In genomic region chr7:128361463-128362441, GRCh38 we compare ENCODE assay signal across 8 cellular contexts. TPM values are rescaled to one million over a fixed set of nuclear protein-coding genes. Genes with fewer than 3 reads are reported as not detected.
DNase-seq lines count a peak whose midpoint lies in the region; TF ChIP-seq lines count a peak whose summit lies in the region.

Gene PRRT4 (minus strand): TSS chr7:128361690.

- H3K27me3 ChIP-seq in effector memory CD4-positive, alpha-beta T cell (replicated peaks; ENCODE audit: control insufficient read depth, insufficient read depth, low read length, poor library complexity, severe bottlenecking) = no peaks in the 10 kb centered on the region
- no peaks in the 10 kb centered on the region for H3K27me3 ChIP-seq in testis

- intact Hi-C loops in activated CD4-positive, alpha-beta T cell treated with anti-CD3 and anti-CD28 coated beads, Interleukin-2, amount 10 ng/mL, durations not matched to agents 24 days and 14 days (cut with micrococcal nuclease) = loop anchor here (1.0 kb wide), 1 partner anchor 8 kb away; no protein-coding TSS in a partner anchor
- intact Hi-C loops in testis (cut with DNase I; ENCODE audit: low total_unique reads) = no loop called here

- H3K9me3 ChIP-seq in effector memory CD4-positive, alpha-beta T cell (ENCODE audit: control insufficient read depth, low read length) = no peaks in the 10 kb centered on the region
- H3K9me3 ChIP-seq in mesodermal cell (ENCODE audit: control insufficient read depth, low read length) (no peaks in the 10 kb centered on the region), testis (no peaks in the 10 kb centered on the region)

- POLR2A ChIA-PET in GM10248 (lab: Yijun Ruan, JAX) = no interaction called here

- peaks cover 79% of the 10 kb centered on the region for H3K27me3 Mint-ChIP-seq in activated CD4-positive, alpha-beta T cell treated with anti-CD3 and anti-CD28 coated beads, Interleukin-2, amount 10 ng/mL, durations not matched to agents 24 days and 14 days

- H3K4me3 Mint-ChIP-seq in activated CD4-positive, alpha-beta T cell treated with anti-CD3 and anti-CD28 coated beads, Interleukin-2, amount 10 ng/mL, durations not matched to agents 24 days and 14 days = peak within 1 kb of the TSS; percentile 77

- H3K36me3 ChIP-seq in effector memory CD4-positive, alpha-beta T cell (ENCODE audit: control insufficient read depth, insufficient read depth, low read length) = no peaks in the 10 kb centered on the region
- no peaks in the 10 kb centered on the region for H3K36me3 ChIP-seq in mesodermal cell (ENCODE audit: control insufficient read depth, insufficient read depth, low read length)
- H3K36me3 ChIP-seq in testis (ENCODE audit: low read depth, missing control alignments) = no peaks in the 10 kb centered on the region

- peaks cover 6% of the 10 kb centered on the region for H3K4me1 ChIP-seq in effector memory CD4-positive, alpha-beta T cell (ENCODE audit: control insufficient read depth, insufficient read depth, low read length, poor library complexity, severe bottlenecking)
- peaks cover 26% of the 10 kb centered on the region for H3K4me1 ChIP-seq in mesodermal cell (ENCODE audit: control insufficient read depth, insufficient read depth, low read length, poor library complexity, severe bottlenecking)
- H3K4me1 ChIP-seq in testis = peaks cover 12% of the 10 kb centered on the region

- TF ChIP-seq CTCF in GM10248 (IDR thresholded peaks at IDR 0.05; ENCODE audit: control extremely low read depth, extremely low read depth, low read depth, missing control alignments) (no peak), testis (IDR thresholded peaks at IDR 0.05) (no peak)

- H3K4me3 ChIP-seq in effector memory CD4-positive, alpha-beta T cell (ENCODE audit: insufficient read depth, low read depth, low read length, poor library complexity, severe bottlenecking) = peak within 1 kb of the TSS; percentile 51
- peak within 1 kb of the TSS; percentile 52 for H3K4me3 ChIP-seq in mesodermal cell (ENCODE audit: extremely low read depth, insufficient read depth, low read length, poor library complexity, severe bottlenecking)
- peak within 1 kb of the TSS; percentile 36 to 57 for H3K4me3 ChIP-seq in testis

- H3K27ac ChIP-seq in effector memory CD4-positive, alpha-beta T cell (ENCODE audit: insufficient read depth, low read length, poor library complexity, severe bottlenecking) = no peak within 1 kb of the TSS
- H3K27ac ChIP-seq in mesodermal cell (ENCODE audit: low read depth, low read length, severe bottlenecking) (no peak within 1 kb of the TSS), testis (no peak within 1 kb of the TSS)

- peaks cover 20% of the 10 kb centered on the region for H3K4me1 Mint-ChIP-seq in activated CD4-positive, alpha-beta T cell treated with anti-CD3 and anti-CD28 coated beads, Interleukin-2, amount 10 ng/mL, durations not matched to agents 24 days and 14 days

- WGBS in mesodermal cell (ENCODE audit: insufficient coverage in 2 of 2), 2 experiments = 1 to 2% methylated on average over 39 to 52 of the region's 84 CpGs
- WGBS in testis, 2 donors = 1 to 7% methylated on average over 13 to 81 of the region's 84 CpGs

- H3K9me3 Mint-ChIP-seq in activated CD4-positive, alpha-beta T cell treated with anti-CD3 and anti-CD28 coated beads, Interleukin-2, amount 10 ng/mL, durations not matched to agents 24 days and 14 days = no peaks in the 10 kb centered on the region

- DNase-seq in GM10248 (ENCODE audit: extremely low spot score) (peak; percentile 50), MV-4-11 (lab: John Stamatoyannopoulos, UW) (peak; percentile 71), testis (peak; percentile 36), NCI-H526 treated with DMSO at 0.1 percent for 48 hours (lab: John Stamatoyannopoulos, UW) (no peak), middle frontal gyrus (ENCODE audit: extremely low spot score, low spot score) (no peak)
- peak; percentile 81 for DNase-seq in activated CD4-positive, alpha-beta T cell treated with anti-CD3 and anti-CD28 coated beads, Interleukin-2, amount 10 ng/mL, durations not matched to agents 24 days and 14 days
- DNase-seq in effector memory CD4-positive, alpha-beta T cell = peak in 2 of 3 donors; percentile 23 to 24

- H3K27ac Mint-ChIP-seq in activated CD4-positive, alpha-beta T cell treated with anti-CD3 and anti-CD28 coated beads, Interleukin-2, amount 10 ng/mL, durations not matched to agents 24 days and 14 days = peak within 1 kb of the TSS; percentile 57

- CTCF ChIA-PET in GM10248 (lab: Yijun Ruan, JAX) = interaction anchor here (1.0 kb wide), 1 partner anchor 20 kb away, joined by 3 read pairs; no protein-coding TSS in a partner anchor

- H3K36me3 Mint-ChIP-seq in activated CD4-positive, alpha-beta T cell treated with anti-CD3 and anti-CD28 coated beads, Interleukin-2, amount 10 ng/mL, durations not matched to agents 24 days and 14 days (ENCODE audit: low read depth) = no peaks in the 10 kb centered on the region

- TF ChIP-seq POLR2A in testis (IDR thresholded peaks at IDR 0.05) = no peak

RNA-seq across cellular contexts. Expression of gene PRRT4, which starts in this region (rescaled TPM):
- total RNA-seq in activated CD4-positive, alpha-beta T cell treated with anti-CD3 and anti-CD28 coated beads, Interleukin-2, amount 10 ng/mL, durations not matched to agents 24 days and 14 days = 0.14 TPM in 2 replicates
- polyA plus RNA-seq in mesodermal cell (2013, experiment 1 of 2) = 5.1 TPM
- polyA plus RNA-seq in mesodermal cell (2013, experiment 2 of 2) = 5.9 TPM
- total RNA-seq in testis = 1 to 10 TPM in 1 of 2 donors, under 1 TPM in 1; 0.16 to 1.1 TPM
- 1.1 TPM for polyA plus RNA-seq in testis (ENCODE audit: insufficient read depth, low read depth, low replicate concordance)

Comparison
In these comparisons a context has a peak if more than half of its experiments do, and no peak if none do; other contexts are left out.
1. Peak in DNase-seq in activated CD4-positive, alpha-beta T cell treated with anti-CD3 and anti-CD28 coated beads, Interleukin-2, amount 10 ng/mL, durations not matched to agents 24 days and 14 days; RNA of the gene not detected or under 1 TPM.
2. DNase-seq: peak in GM10248 (single experiment), MV-4-11 (single experiment), effector memory CD4-positive, alpha-beta T cell (2 of 3) and testis (single experiment); none in NCI-H526 treated with DMSO at 0.1 percent for 48 hours (single experiment) and middle frontal gyrus (single experiment).
3. Peak in every context shown above with its lines, with median percentiles within 50 percentile points of each other: H3K4me3 ChIP-seq.